18 cellular contexts compared by ENCODE assay signal in genomic region chr15:58174709-58175108, GRCh38. TPM values are rescaled to one million over a fixed set of nuclear protein-coding genes. Genes with fewer than 3 reads are reported as not detected.
DNase-seq lines count a peak whose midpoint lies in the region; ATAC-seq and TF ChIP-seq lines count a peak whose summit lies in the region.
"Had no signal": no experiment of that assay in that cellular context is flagged by ENCODE, and none has a peak within 500 bp of the region (broad histone marks: within the 10 kb centered on the region; RNA-seq: fewer than 3 reads in every experiment).

No MANE protein-coding gene starts in this region.

- no peaks in the 10 kb centered on the region for H3K9me2 ChIP-seq in GM23338 (ENCODE audit: insufficient read depth)

- no peaks in the 10 kb centered on the region for H3K4me1 Mint-ChIP-seq in GM23338
- H3K4me1 Mint-ChIP-seq: B cell had no signal

- H3K27me3 Mint-ChIP-seq in GM23338 (ENCODE audit: insufficient read depth, low read depth, poor library complexity), result peaks cover 2% of the 10 kb centered on the region

- 0 out of 2 replicates have a peak overlapping the region, but pooled peaks have one; percentile 5 for H2AFZ ChIP-seq in GM23338

- no peaks in the 10 kb centered on the region for H3K9me3 ChIP-seq in right lobe of liver
- H3K9me3 ChIP-seq: BLaER1 treated with 17β-estradiol and CSF1 and Interleukin-3, amounts not matched to agents 10 nM and 100 nM; Caco-2 had no signal

- DNase-seq in GM23338 (ENCODE audit: low spot score), result no peak
- peak; percentile 54 for DNase-seq in left lobe of liver (ENCODE audit: low spot score)
- DNase-seq in right lobe of liver, result peak in 1 of 3 donors; percentile 60
- DNase-seq in NCI-H1092 (lab: John Stamatoyannopoulos, UW), result no peak
- DNase-seq in NCI-H2107 (lab: John Stamatoyannopoulos, UW), result no peak
- DNase-seq: 8988T; AML-193; Caco-2; Calu3; CD4-positive, alpha-beta T cell; CD8-positive, alpha-beta T cell; DMS79 treated with DMSO at 0.1 percent for 48 hours; GF-D8 had no signal

- no peaks in the 10 kb centered on the region for H3K79me2 ChIP-seq in GM23338 (replicated peaks; ENCODE audit: insufficient read depth)

- H3K27ac ChIP-seq in GM23338 (ENCODE audit: low read depth) (no peak overlapping the region), right lobe of liver (no peak overlapping the region)
- H3K27ac ChIP-seq: BLaER1 treated with 17β-estradiol and CSF1 and Interleukin-3, amounts not matched to agents 10 nM and 100 nM; C4-2B had no signal

- H3K27me3 ChIP-seq in GM23338 (ENCODE audit: insufficient read depth) (no peaks in the 10 kb centered on the region), right lobe of liver (no peaks in the 10 kb centered on the region)
- H3K27me3 ChIP-seq: BLaER1 treated with 17β-estradiol and CSF1 and Interleukin-3, amounts not matched to agents 10 nM and 100 nM had no signal

- TF ChIP-seq POLR2A in right lobe of liver (IDR thresholded peaks at IDR 0.05), result no peak

- H3K4me2 ChIP-seq in GM23338, result no peak overlapping the region
- H3K4me2 ChIP-seq: BLaER1 treated with 17β-estradiol and CSF1 and Interleukin-3, amounts not matched to agents 10 nM and 100 nM had no signal

- no peak for ATAC-seq in GM23338
- ATAC-seq in left lobe of liver, result peak; percentile 80
- peak in 3 of 4 donors; percentile 28 to 40 (median 35) for ATAC-seq in right lobe of liver
- ATAC-seq in GM18519 (IDR thresholded peaks at IDR 0.05; ENCODE audit: low FRiP score, unreplicated experiment), result no peak
- ATAC-seq: CD8-positive, alpha-beta T cell had no signal

- H3K4me3 ChIP-seq in GM23338, result no peak overlapping the region
- no peak overlapping the region for H3K4me3 ChIP-seq in right lobe of liver
- H3K4me3 ChIP-seq: BLaER1 treated with 17β-estradiol and CSF1 and Interleukin-3, amounts not matched to agents 10 nM and 100 nM had no signal

- H3F3A ChIP-seq in GM23338 (replicated peaks; ENCODE audit: low read depth), result no peaks in the 10 kb centered on the region

- H3K4me3 Mint-ChIP-seq in GM23338, result no peak overlapping the region
- H3K4me3 Mint-ChIP-seq: B cell; CD4-positive, alpha-beta T cell; CD8-positive, alpha-beta T cell had no signal

- no peaks in the 10 kb centered on the region for H3K36me3 Mint-ChIP-seq in GM23338 (ENCODE audit: low read depth)
- H3K36me3 Mint-ChIP-seq: CD8-positive, alpha-beta T cell had no signal

- H3K36me3 ChIP-seq in GM23338 (ENCODE audit: insufficient read depth), result no peaks in the 10 kb centered on the region
- peaks cover 0 to 83% (median 11%) of the 10 kb centered on the region in 4 donors for H3K36me3 ChIP-seq in right lobe of liver
- H3K36me3 ChIP-seq: BLaER1 treated with 17β-estradiol and CSF1 and Interleukin-3, amounts not matched to agents 10 nM and 100 nM had no signal

- H4K20me1 ChIP-seq in GM23338 (replicated peaks; ENCODE audit: insufficient read depth), result no peaks in the 10 kb centered on the region; the same call in 1 of the 2 replicates
- H4K20me1 ChIP-seq: BLaER1 treated with 17β-estradiol and CSF1 and Interleukin-3, amounts not matched to agents 10 nM and 100 nM had no signal

- no peaks in the 10 kb centered on the region for H3K9me3 Mint-ChIP-seq in GM23338
- H3K9me3 Mint-ChIP-seq: CD4-positive, alpha-beta T cell; CD8-positive, alpha-beta T cell had no signal

- intact Hi-C loops in right lobe of liver (cut with DNase I), result loop anchor here in 1 of 2 donors (10.0 kb wide), 1 partner anchor 60 kb away; no protein-coding TSS in a partner anchor

- WGBS in right lobe of liver (ENCODE audit: insufficient coverage, low coverage, low lambda C conversion rate, missing lambda C conversion rate), result 22% methylated on average over 5 of the region's 5 CpGs

- H3K27ac Mint-ChIP-seq in GM23338, result no peak overlapping the region
- H3K27ac Mint-ChIP-seq: B cell; CD4-positive, alpha-beta T cell; CD8-positive, alpha-beta T cell had no signal

- TF ChIP-seq CTCF in GM23338 (conservative IDR thresholded peaks at IDR 0.05; ENCODE audit: low read depth in 2 of 2) (no peak), right lobe of liver (IDR thresholded peaks at IDR 0.05) (no peak)

- H3K4me1 ChIP-seq in GM23338 (ENCODE audit: insufficient read depth), result no peaks in the 10 kb centered on the region
- H3K4me1 ChIP-seq in right lobe of liver, result no peaks in the 10 kb centered on the region
- H3K4me1 ChIP-seq: BLaER1 treated with 17β-estradiol and CSF1 and Interleukin-3, amounts not matched to agents 10 nM and 100 nM; Caco-2 had no signal

TF ChIP-seq in GM23338, 12 proteins besides CTCF, POLR2A, EP300 and RAD21 (continues in another document):
- no peak for TF ChIP-seq EZH2 (IDR thresholded peaks at IDR 0.05; ENCODE audit: low read depth, unreplicated experiment)
- TF ChIP-seq ZNF331 (CRISPR knock-in tag; IDR thresholded peaks at IDR 0.05; ENCODE audit: low read depth), result no peak
- TF ChIP-seq EZH2phosphoT487 (IDR thresholded peaks at IDR 0.05; ENCODE audit: unreplicated experiment), result no peak
- no peak for TF ChIP-seq CREB1 (CRISPR knock-in tag; IDR thresholded peaks at IDR 0.05; ENCODE audit: low read depth)
- no peak for TF ChIP-seq ZNF462 (CRISPR knock-in tag; IDR thresholded peaks at IDR 0.05)

RNA-seq across cellular contexts. Expression of gene AQP9, which starts 36.5 kb away (rescaled TPM):
- not detected in 2 replicates for total RNA-seq in GM23338 (2014; rRNA removed; shearing (Covaris generic))
- polyA plus RNA-seq in GM23338 (2016; fragmentation: Nextera tagmentation; extraction: Ambion mirVana), result not detected in 2 replicates
- total RNA-seq in left lobe of liver (159 TPM), right lobe of liver (100 to 1,000 TPM in 4 of 6 experiments, 10 to 100 TPM in 2; 72.9 to 350 (median 156) TPM)
- total RNA-seq: B cell; Caco-2; Calu3; CD8-positive, alpha-beta T cell had no signal
- polyA plus RNA-seq: BJ had no signal

Comparison
In these comparisons a context has a peak if more than half of its experiments do, and no peak if none do; other contexts are left out.
1. ATAC-seq: peak in left lobe of liver (single experiment) and right lobe of liver (3 of 4); none in GM23338 (single experiment) and GM18519 (single experiment).
2. RNA of gene AQP9, which starts 36.5 kb away (total RNA-seq): 72.9 to 350 TPM in right lobe of liver and 159 TPM in left lobe of liver (single experiment); not detected in GM23338; every median in the first group is over 10 times any median in the second.